In genomic region chr10:95697429-95697828, GRCh38 we compare ENCODE assay signal across 16 cellular contexts. TPM values are rescaled to one million over a fixed set of nuclear protein-coding genes. Genes with fewer than 3 reads are reported as not detected.
DNase-seq lines count a peak whose midpoint lies in the region; ATAC-seq and TF ChIP-seq lines count a peak whose summit lies in the region.
"Had no signal": no experiment of that assay in that cellular context is flagged by ENCODE, and none has a peak within 500 bp of the region (broad histone marks: within the 10 kb centered on the region; RNA-seq: fewer than 3 reads in every experiment).

No MANE protein-coding gene starts in this region.

- peaks cover 24% of the 10 kb centered on the region for H3K27me3 Mint-ChIP-seq in T-helper 17 cell
- H3K27me3 Mint-ChIP-seq in mesothelial cell of epicardium (ENCODE audit: low read depth) = peaks cover 2% of the 10 kb centered on the region
- peaks cover 0 to 5% of the 10 kb centered on the region in 2 donors for H3K27me3 Mint-ChIP-seq in natural killer cell (ENCODE audit: low read depth in 2 of 2)
- H3K27me3 Mint-ChIP-seq: progenitor cell of endocrine pancreas had no signal

- H3K27ac Mint-ChIP-seq in T-helper 17 cell = no peak overlapping the region
- no peak overlapping the region for H3K27ac Mint-ChIP-seq in mesothelial cell of epicardium
- no peak overlapping the region for H3K27ac Mint-ChIP-seq in natural killer cell
- H3K27ac Mint-ChIP-seq: progenitor cell of endocrine pancreas had no signal

- peaks cover 16% of the 10 kb centered on the region for H3K9me3 Mint-ChIP-seq in mesothelial cell of epicardium
- no peaks in the 10 kb centered on the region for H3K9me3 Mint-ChIP-seq in natural killer cell

- H3K27ac ChIP-seq in gastrocnemius medialis = no peak overlapping the region

- H3K4me1 Mint-ChIP-seq in T-helper 17 cell = peaks cover 10% of the 10 kb centered on the region
- H3K4me1 Mint-ChIP-seq in mesothelial cell of epicardium = peaks cover 7% of the 10 kb centered on the region
- peaks cover 19 to 22% of the 10 kb centered on the region in 2 donors for H3K4me1 Mint-ChIP-seq in natural killer cell

- H3K36me3 ChIP-seq in gastrocnemius medialis = no peaks in the 10 kb centered on the region
- H3K36me3 ChIP-seq: suprapubic skin had no signal

- in situ Hi-C loops in gastrocnemius medialis (cut with MboI; ENCODE audit: low sequenced_read_pairs in 4 of 4) = loop anchor here in 2 of 4 donors (5.0 to 25.0 kb wide), 3 partner anchors 145 to 340 kb away; partner anchors contain the start of gene CCNJ (in 2 of the 2)
- in situ Hi-C loops in GM13977 (cut with MboI; ENCODE audit: low pct_unique_long_range_greater_than_20kb, low sequenced_read_pairs, unreplicated experiment) = loop anchor here (5.0 kb wide), 1 partner anchor 145 kb away; no protein-coding TSS in a partner anchor

- H3K4me1 ChIP-seq in gastrocnemius medialis = peaks cover 4 to 8% of the 10 kb centered on the region in 2 donors

- H3K36me3 Mint-ChIP-seq in T-helper 17 cell (ENCODE audit: low read depth) = no peaks in the 10 kb centered on the region
- H3K36me3 Mint-ChIP-seq in mesothelial cell of epicardium = no peaks in the 10 kb centered on the region
- H3K36me3 Mint-ChIP-seq in natural killer cell = no peaks in the 10 kb centered on the region

- H3K27me3 ChIP-seq in gastrocnemius medialis = no peaks in the 10 kb centered on the region
- H3K27me3 ChIP-seq: suprapubic skin had no signal

- H3K9me3 ChIP-seq in T-helper 17 cell (ENCODE audit: control insufficient read depth, low read length, poor library complexity, severe bottlenecking) (no peaks in the 10 kb centered on the region), gastrocnemius medialis (no peaks in the 10 kb centered on the region)
- H3K9me3 ChIP-seq: suprapubic skin had no signal

- no peak for DNase-seq in T-helper 17 cell
- DNase-seq in gastrocnemius medialis = peak; percentile 16 to 24
- DNase-seq in mesothelial cell of epicardium (ENCODE audit: low spot score in 2 of 2, unreplicated experiment in 2 of 2) = no peak
- DNase-seq in T-helper 9 cell = no peak
- no peak for DNase-seq in natural killer cell
- DNase-seq in GM13977 (ENCODE audit: low spot score) = no peak
- DNase-seq: cortex of kidney, DMS79 treated with DMSO at 0.1 percent for 48 hours, HCEC 1CT, NCI-H1092 treated with DMSO at 0.1 percent for 48 hours had no signal

- H3K4me3 Mint-ChIP-seq in T-helper 17 cell (peak overlapping the region; percentile 26), mesothelial cell of epicardium (no peak overlapping the region), natural killer cell (no peak overlapping the region)

- ATAC-seq in GM18511 (IDR thresholded peaks at IDR 0.05; ENCODE audit: unreplicated experiment) (peak; percentile 40), HG03175 (IDR thresholded peaks at IDR 0.05; ENCODE audit: unreplicated experiment) (peak; percentile 34), T-helper 17 cell (no peak), gastrocnemius medialis (no peak), natural killer cell (no peak)
- ATAC-seq: esophagus mucosa, HepG2 had no signal

- no peak for TF ChIP-seq POLR2A in gastrocnemius medialis (IDR thresholded peaks at IDR 0.05)

- intact Hi-C loops in gastrocnemius medialis (cut with DNase I; ENCODE audit: low total_unique reads) (no loop called here), natural killer cell (cut with micrococcal nuclease) (no loop called here)

- H3K4me3 ChIP-seq in gastrocnemius medialis = no peak overlapping the region
- H3K4me3 ChIP-seq: suprapubic skin had no signal

- no peak for TF ChIP-seq CTCF in gastrocnemius medialis (IDR thresholded peaks at IDR 0.05 in 4 of 5, conservative IDR thresholded peaks at IDR 0.05 in 1 of 5)
- no peak for TF ChIP-seq CTCF in mesothelial cell of epicardium (IDR thresholded peaks at IDR 0.05; ENCODE audit: unreplicated experiment)
- TF ChIP-seq CTCF in natural killer cell (IDR thresholded peaks at IDR 0.05) = no peak
- TF ChIP-seq CTCF in GM13977 (IDR thresholded peaks at IDR 0.05; ENCODE audit: extremely low read depth, insufficient read depth, missing control alignments) = no peak

RNA-seq across cellular contexts. Expression of gene TCTN3, which starts 3.7 kb away (rescaled TPM):
- total RNA-seq in T-helper 17 cell (10 to 100 TPM; 18.1 to 24.7 TPM), gastrocnemius medialis (1 to 10 TPM; 6.3 to 8.6 (median 6.8) TPM), mesothelial cell of epicardium (44.4 to 49.7 TPM (median 45.7 TPM) in 3 replicates), natural killer cell (10 to 100 TPM; 15.3 to 20.6 (median 15.8) TPM)

RNA-seq across cellular contexts. Expression of gene ALDH18A1, which starts 40.9 kb away (rescaled TPM):
- 10 to 100 TPM; 22.8 to 29.5 TPM for total RNA-seq in T-helper 17 cell
- total RNA-seq in gastrocnemius medialis = 1 to 10 TPM; 2.6 to 6.7 (median 5.7) TPM
- 103 to 110 TPM (median 104 TPM) in 3 replicates for total RNA-seq in mesothelial cell of epicardium
- total RNA-seq in natural killer cell = 10 to 100 TPM; 20.7 to 33.4 (median 25.2) TPM

RNA-seq across cellular contexts. Expression of gene ENTPD1, which starts 58.5 kb away (rescaled TPM):
- 10 to 100 TPM in 1 of 2 donors, 1 to 10 TPM in 1; 5.4 to 13.8 TPM for total RNA-seq in T-helper 17 cell
- 1 to 10 TPM; 1.7 to 6.9 (median 3.8) TPM for total RNA-seq in gastrocnemius medialis
- total RNA-seq in mesothelial cell of epicardium = 1.1 to 1.5 TPM (median 1.2 TPM) in 3 replicates
- total RNA-seq in natural killer cell = 1 to 10 TPM; 1.3 to 6.2 (median 3.1) TPM
- total RNA-seq: progenitor cell of endocrine pancreas had no signal

Comparison
In these comparisons a context has a peak if more than half of its experiments do, and no peak if none do; other contexts are left out.
1. ATAC-seq: peak in GM18511 (single experiment) and HG03175 (single experiment); none in T-helper 17 cell (single experiment), gastrocnemius medialis (0 of 2) and natural killer cell (0 of 3).
2. DNase-seq: peak in gastrocnemius medialis (2 of 2); none in T-helper 17 cell (0 of 3), mesothelial cell of epicardium (0 of 2), T-helper 9 cell (single experiment), natural killer cell (single experiment) and GM13977 (single experiment).